ENCODE assay signal across 1 cellular context in genomic region chr6:161044335-161044734, GRCh38.
TF ChIP-seq lines count a peak whose summit lies in the region.

No MANE protein-coding gene starts in this region.

TF ChIP-seq in endothelial cell of umbilical vein, 7 proteins besides CTCF, POLR2A, EP300 and RAD21 (continued from another document):
- TF ChIP-seq MAX (IDR thresholded peaks at IDR 0.05; ENCODE audit: insufficient read depth, insufficient read length), result no peak
- TF ChIP-seq JUN (IDR thresholded peaks at IDR 0.05; ENCODE audit: borderline replicate concordance, insufficient read depth, insufficient read length, low read depth), result no peak
- no peak for TF ChIP-seq FOS (IDR thresholded peaks at IDR 0.05; ENCODE audit: borderline replicate concordance, insufficient read depth, low read length)
- TF ChIP-seq GATA2 (IDR thresholded peaks at IDR 0.05; ENCODE audit: insufficient read depth, insufficient read length, low read depth, low read length), result no peak
- no peak for TF ChIP-seq POLR2AphosphoS5 (IDR thresholded peaks at IDR 0.05; ENCODE audit: insufficient read depth, low read depth, low read length)
- TF ChIP-seq EZH2 (IDR thresholded peaks at IDR 0.05; ENCODE audit: borderline replicate concordance, low read depth, low read length, severe bottlenecking), result no peak
